In the genomic region with DNA sequence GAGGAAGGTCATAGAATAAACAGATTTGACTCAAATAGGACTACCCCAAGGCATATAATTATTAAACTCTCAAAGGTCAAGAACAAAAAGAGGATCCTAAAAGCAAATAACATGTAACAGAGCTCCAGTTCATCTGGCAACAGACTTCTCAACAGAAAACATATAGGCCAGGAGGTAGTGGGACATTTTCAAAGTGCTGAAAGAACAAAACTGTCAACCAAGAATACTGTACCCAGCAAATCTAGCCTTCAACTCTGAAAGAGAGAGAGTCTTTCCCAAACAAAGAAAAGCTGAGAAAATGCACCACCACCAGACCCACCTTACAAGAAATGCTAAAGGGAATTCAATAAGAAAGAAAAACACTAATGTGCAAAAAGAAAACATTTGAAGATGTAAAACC, we compare ENCODE assay signal across 1 cellular context.
TF ChIP-seq lines count a peak whose summit lies in the region.

No MANE protein-coding gene starts in this region.

TF ChIP-seq in K562, 482 proteins besides CTCF, POLR2A, EP300 and RAD21 (continues in another document):
- no peak for TF ChIP-seq RBM34 (IDR thresholded peaks at IDR 0.05; ENCODE audit: borderline replicate concordance, insufficient read depth, low read length)
- TF ChIP-seq, protein P1, sequence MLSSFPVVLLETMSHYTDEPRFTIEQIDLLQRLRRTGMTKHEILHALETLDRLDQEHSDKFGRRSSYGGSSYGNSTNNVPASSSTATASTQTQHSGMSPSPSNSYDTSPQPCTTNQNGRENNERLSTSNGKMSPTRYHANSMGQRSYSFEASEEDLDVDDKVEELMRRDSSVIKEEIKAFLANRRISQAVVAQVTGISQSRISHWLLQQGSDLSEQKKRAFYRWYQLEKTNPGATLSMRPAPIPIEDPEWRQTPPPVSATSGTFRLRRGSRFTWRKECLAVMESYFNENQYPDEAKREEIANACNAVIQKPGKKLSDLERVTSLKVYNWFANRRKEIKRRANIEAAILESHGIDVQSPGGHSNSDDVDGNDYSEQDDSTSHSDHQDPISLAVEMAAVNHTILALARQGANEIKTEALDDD (IDR thresholded peaks at IDR 0.05), result no peak
- TF ChIP-seq, protein P2, sequence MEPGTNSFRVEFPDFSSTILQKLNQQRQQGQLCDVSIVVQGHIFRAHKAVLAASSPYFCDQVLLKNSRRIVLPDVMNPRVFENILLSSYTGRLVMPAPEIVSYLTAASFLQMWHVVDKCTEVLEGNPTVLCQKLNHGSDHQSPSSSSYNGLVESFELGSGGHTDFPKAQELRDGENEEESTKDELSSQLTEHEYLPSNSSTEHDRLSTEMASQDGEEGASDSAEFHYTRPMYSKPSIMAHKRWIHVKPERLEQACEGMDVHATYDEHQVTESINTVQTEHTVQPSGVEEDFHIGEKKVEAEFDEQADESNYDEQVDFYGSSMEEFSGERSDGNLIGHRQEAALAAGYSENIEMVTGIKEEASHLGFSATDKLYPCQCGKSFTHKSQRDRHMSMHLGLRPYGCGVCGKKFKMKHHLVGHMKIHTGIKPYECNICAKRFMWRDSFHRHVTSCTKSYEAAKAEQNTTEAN (CRISPR knock-in tag; IDR thresholded peaks at IDR 0.05), result no peak
- TF ChIP-seq LEF1 (IDR thresholded peaks at IDR 0.05), result no peak
- TF ChIP-seq, protein P3, sequence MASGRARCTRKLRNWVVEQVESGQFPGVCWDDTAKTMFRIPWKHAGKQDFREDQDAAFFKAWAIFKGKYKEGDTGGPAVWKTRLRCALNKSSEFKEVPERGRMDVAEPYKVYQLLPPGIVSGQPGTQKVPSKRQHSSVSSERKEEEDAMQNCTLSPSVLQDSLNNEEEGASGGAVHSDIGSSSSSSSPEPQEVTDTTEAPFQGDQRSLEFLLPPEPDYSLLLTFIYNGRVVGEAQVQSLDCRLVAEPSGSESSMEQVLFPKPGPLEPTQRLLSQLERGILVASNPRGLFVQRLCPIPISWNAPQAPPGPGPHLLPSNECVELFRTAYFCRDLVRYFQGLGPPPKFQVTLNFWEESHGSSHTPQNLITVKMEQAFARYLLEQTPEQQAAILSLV (tag; IDR thresholded peaks at IDR 0.05), result no peak
- peak; percentile 12 for TF ChIP-seq ASH1L (IDR thresholded peaks at IDR 0.05; ENCODE audit: borderline replicate concordance, low read depth, partially characterized antibody)
- TF ChIP-seq HDAC3 (IDR thresholded peaks at IDR 0.05; ENCODE audit: borderline replicate concordance, partially characterized antibody), result no peak
- TF ChIP-seq CBX3 (IDR thresholded peaks at IDR 0.05; ENCODE audit: borderline replicate concordance in 1 of 2, low read length in 2 of 2), result peak in 1 of 2 experiments; percentile 85; a peak in 2 of 3 replicates
- TF ChIP-seq, protein P4, sequence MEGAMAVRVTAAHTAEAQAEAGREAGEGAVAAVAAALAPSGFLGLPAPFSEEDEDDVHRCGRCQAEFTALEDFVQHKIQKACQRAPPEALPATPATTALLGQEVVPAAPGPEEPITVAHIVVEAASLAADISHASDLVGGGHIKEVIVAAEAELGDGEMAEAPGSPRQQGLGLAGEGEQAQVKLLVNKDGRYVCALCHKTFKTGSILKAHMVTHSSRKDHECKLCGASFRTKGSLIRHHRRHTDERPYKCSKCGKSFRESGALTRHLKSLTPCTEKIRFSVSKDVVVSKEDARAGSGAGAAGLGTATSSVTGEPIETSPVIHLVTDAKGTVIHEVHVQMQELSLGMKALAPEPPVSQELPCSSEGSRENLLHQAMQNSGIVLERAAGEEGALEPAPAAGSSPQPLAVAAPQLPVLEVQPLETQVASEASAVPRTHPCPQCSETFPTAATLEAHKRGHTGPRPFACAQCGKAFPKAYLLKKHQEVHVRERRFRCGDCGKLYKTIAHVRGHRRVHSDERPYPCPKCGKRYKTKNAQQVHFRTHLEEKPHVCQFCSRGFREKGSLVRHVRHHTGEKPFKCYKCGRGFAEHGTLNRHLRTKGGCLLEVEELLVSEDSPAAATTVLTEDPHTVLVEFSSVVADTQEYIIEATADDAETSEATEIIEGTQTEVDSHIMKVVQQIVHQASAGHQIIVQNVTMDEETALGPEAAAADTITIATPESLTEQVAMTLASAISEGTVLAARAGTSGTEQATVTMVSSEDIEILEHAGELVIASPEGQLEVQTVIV (CRISPR knock-in tag; IDR thresholded peaks at IDR 0.05; ENCODE audit: borderline replicate concordance), result no peak
- TF ChIP-seq NCOA2 (IDR thresholded peaks at IDR 0.05; ENCODE audit: partially characterized antibody in 2 of 2), result no peak
- TF ChIP-seq ZNF76 (CRISPR knock-in tag; IDR thresholded peaks at IDR 0.05; ENCODE audit: borderline replicate concordance), result no peak
- TF ChIP-seq RHOXF2B (CRISPR knock-in tag; conservative IDR thresholded peaks at IDR 0.05), result no peak
- no peak for TF ChIP-seq MIER1 (IDR thresholded peaks at IDR 0.05; ENCODE audit: low read depth)
- no peak for TF ChIP-seq PYGO2 (tag; IDR thresholded peaks at IDR 0.05)
- TF ChIP-seq ETV5 (CRISPR knock-in tag; IDR thresholded peaks at IDR 0.05; ENCODE audit: low read depth), result no peak
- TF ChIP-seq POLR2B (IDR thresholded peaks at IDR 0.05; ENCODE audit: low read depth, partially characterized antibody), result peak; percentile 29
- no peak for TF ChIP-seq ZNF253 (CRISPR knock-in tag; conservative IDR thresholded peaks at IDR 0.05)
- TF ChIP-seq, protein P5, sequence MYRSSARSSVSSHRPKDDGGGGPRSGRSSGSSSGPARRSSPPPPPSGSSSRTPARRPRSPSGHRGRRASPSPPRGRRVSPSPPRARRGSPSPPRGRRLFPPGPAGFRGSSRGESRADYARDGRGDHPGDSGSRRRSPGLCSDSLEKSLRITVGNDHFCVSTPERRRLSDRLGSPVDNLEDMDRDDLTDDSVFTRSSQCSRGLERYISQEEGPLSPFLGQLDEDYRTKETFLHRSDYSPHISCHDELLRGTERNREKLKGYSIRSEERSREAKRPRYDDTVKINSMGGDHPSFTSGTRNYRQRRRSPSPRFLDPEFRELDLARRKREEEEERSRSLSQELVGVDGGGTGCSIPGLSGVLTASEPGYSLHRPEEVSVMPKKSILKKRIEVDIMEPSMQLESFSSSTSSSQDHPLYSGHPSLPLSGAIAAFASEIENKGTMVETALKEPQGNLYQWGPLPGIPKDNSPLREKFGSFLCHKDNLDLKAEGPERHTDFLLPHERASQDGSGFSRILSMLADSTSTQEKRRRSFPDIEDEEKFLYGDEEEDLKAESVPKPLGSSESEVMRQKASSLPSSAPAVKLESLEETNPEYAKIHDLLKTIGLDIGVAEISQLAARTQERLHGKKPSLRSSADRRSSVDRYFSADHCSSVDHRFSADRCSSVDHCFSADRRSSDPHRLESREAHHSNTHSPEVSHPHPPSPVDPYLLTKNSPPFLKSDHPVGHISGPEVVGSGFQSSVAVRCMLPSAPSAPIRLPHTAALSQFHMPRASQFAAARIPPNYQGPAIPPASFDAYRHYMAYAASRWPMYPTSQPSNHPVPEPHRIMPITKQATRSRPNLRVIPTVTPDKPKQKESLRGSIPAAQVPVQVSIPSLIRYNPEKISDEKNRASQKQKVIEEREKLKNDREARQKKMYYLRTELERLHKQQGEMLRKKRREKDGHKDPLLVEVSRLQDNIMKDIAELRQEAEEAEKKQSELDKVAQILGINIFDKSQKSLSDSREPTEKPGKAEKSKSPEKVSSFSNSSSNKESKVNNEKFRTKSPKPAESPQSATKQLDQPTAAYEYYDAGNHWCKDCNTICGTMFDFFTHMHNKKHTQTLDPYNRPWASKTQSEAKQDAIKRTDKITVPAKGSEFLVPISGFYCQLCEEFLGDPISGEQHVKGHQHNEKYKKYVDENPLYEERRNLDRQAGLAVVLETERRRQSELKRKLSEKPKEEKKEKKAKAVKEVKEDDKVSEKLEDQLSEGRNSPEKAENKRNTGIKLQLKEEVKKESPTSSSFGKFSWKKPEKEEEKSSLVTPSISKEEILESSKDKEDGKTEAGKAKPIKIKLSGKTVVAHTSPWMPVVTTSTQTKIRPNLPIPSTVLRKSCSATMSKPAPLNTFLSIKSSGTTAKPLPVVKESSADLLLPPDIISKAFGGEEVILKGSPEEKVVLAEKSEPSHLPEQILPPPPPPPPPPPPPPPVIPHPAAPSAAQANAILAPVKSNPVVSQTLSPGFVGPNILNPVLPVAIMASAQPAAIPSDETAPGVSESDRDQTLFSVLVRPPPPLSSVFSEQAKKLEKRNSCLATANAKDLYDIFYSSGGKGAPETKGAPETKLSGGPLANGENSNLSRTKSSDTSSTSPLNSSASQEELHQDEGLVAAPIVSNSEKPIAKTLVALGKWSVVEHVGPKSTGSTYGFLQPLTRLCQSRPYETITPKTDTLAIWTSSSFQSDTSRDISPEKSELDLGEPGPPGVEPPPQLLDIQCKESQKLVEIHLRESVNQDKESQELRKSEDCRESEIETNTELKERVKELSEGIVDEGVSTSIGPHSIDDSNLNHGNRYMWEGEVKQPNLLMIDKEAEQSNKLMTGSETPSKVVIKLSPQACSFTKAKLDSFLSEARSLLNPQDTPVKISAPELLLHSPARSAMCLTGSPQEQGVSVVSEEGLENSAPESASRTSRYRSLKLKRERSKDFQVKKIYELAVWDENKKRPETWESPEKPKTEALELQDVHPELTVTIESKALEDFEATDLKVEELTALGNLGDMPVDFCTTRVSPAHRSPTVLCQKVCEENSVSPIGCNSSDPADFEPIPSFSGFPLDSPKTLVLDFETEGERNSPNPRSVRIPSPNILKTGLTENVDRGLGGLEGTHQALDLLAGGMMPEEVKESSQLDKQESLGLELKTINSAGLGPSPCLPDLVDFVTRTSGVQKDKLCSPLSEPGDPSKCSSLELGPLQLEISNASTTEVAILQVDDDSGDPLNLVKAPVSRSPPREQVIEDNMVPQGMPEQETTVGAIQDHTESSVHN (IDR thresholded peaks at IDR 0.05; ENCODE audit: borderline replicate concordance in 1 of 2, low read depth in 1 of 2), result no peak
- no peak for TF ChIP-seq SRSF9 (IDR thresholded peaks at IDR 0.05; ENCODE audit: borderline replicate concordance, low read depth, low read length)
- TF ChIP-seq NFIC (IDR thresholded peaks at IDR 0.05), result no peak
- TF ChIP-seq ZBTB7A (IDR thresholded peaks at IDR 0.05; ENCODE audit: borderline replicate concordance, control insufficient read depth, low read depth, low read length), result no peak
- no peak for TF ChIP-seq JUN (IDR thresholded peaks at IDR 0.05; ENCODE audit: borderline replicate concordance, low read depth, low read length)
- no peak for TF ChIP-seq JUN (CRISPR knock-in tag; IDR thresholded peaks at IDR 0.05; ENCODE audit: borderline replicate concordance)
- no peak for TF ChIP-seq GABPB2 (CRISPR knock-in tag; conservative IDR thresholded peaks at IDR 0.05)
- TF ChIP-seq PCBP2 (IDR thresholded peaks at IDR 0.05; ENCODE audit: low read depth, low read length, poor library complexity, severe bottlenecking), result no peak
- TF ChIP-seq MED1 (CRISPR knock-in tag; IDR thresholded peaks at IDR 0.05; ENCODE audit: borderline replicate concordance), result no peak
- TF ChIP-seq, protein P6, sequence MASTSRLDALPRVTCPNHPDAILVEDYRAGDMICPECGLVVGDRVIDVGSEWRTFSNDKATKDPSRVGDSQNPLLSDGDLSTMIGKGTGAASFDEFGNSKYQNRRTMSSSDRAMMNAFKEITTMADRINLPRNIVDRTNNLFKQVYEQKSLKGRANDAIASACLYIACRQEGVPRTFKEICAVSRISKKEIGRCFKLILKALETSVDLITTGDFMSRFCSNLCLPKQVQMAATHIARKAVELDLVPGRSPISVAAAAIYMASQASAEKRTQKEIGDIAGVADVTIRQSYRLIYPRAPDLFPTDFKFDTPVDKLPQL (IDR thresholded peaks at IDR 0.05; ENCODE audit: extremely low read depth, insufficient read length), result no peak
- no peak for TF ChIP-seq POLR2AphosphoS5 (IDR thresholded peaks at IDR 0.05; ENCODE audit: control insufficient read depth, insufficient read depth, low read depth, low read length)
- no peak for TF ChIP-seq HNRNPH1 (optimal IDR thresholded peaks at IDR 0.05; ENCODE audit: low read depth, low read length)
- peak; percentile 9; the same call in 1 of the 2 replicates for TF ChIP-seq POLR2AphosphoS2 (IDR thresholded peaks at IDR 0.05; ENCODE audit: low read length)
- no peak for TF ChIP-seq SP1 (CRISPR knock-in tag; IDR thresholded peaks at IDR 0.05)
- TF ChIP-seq, protein P7, sequence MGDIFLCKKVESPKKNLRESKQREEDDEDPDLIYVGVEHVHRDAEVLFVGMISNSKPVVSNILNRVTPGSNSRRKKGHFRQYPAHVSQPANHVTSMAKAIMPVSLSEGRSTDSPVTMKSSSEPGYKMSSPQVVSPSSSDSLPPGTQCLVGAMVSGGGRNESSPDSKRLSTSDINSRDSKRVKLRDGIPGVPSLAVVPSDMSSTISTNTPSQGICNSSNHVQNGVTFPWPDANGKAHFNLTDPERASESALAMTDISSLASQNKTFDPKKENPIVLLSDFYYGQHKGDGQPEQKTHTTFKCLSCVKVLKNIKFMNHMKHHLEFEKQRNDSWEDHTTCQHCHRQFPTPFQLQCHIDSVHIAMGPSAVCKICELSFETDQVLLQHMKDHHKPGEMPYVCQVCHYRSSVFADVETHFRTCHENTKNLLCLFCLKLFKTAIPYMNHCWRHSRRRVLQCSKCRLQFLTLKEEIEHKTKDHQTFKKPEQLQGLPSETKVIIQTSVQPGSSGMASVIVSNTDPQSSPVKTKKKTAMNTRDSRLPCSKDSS (IDR thresholded peaks at IDR 0.05; ENCODE audit: low read depth, partially characterized antibody), result peak; percentile 61
- TF ChIP-seq THRAP3 (IDR thresholded peaks at IDR 0.05; ENCODE audit: borderline replicate concordance), result peak; percentile 13; the same call in 1 of the 2 replicates
- TF ChIP-seq, protein P8, sequence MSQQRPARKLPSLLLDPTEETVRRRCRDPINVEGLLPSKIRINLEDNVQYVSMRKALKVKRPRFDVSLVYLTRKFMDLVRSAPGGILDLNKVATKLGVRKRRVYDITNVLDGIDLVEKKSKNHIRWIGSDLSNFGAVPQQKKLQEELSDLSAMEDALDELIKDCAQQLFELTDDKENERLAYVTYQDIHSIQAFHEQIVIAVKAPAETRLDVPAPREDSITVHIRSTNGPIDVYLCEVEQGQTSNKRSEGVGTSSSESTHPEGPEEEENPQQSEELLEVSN (IDR thresholded peaks at IDR 0.05; ENCODE audit: borderline replicate concordance in 1 of 2, extremely low read depth in 1 of 2, insufficient read depth in 1 of 2, insufficient read length in 1 of 2, low read depth in 1 of 2, low read length in 1 of 2, poor library complexity in 1 of 2, severe bottlenecking in 1 of 2), result no peak
- TF ChIP-seq ILF3 (IDR thresholded peaks at IDR 0.05; ENCODE audit: borderline replicate concordance), result no peak
- TF ChIP-seq POLR3G (IDR thresholded peaks at IDR 0.05; ENCODE audit: extremely low read depth, insufficient read length, insufficient replicate concordance), result no peak
